ENCODE assay signal across 27 cellular contexts in genomic region chr17:43146649-43147048, GRCh38.
"Had no signal": no experiment of that assay in that cellular context is flagged by ENCODE, and none has a peak within 500 bp of the region (broad histone marks: within the 10 kb centered on the region; RNA-seq: fewer than 3 reads in every experiment).

No MANE protein-coding gene starts in this region.

- H3K27ac ChIP-seq: ascending aorta, body of pancreas, SJCRH30, VCaP had no signal

- ATAC-seq: activated CD4-positive, alpha-beta T cell treated with anti-CD3 and anti-CD28 coated beads for 36 hours; activated naive CD4-positive, alpha-beta T cell treated with anti-CD3 and anti-CD28 coated beads, Interleukin-2, amount 50 U/mL, for 72 hours; activated naive CD8-positive, alpha-beta T cell treated with anti-CD3 and anti-CD28 coated beads, Interleukin-2, amount 50 U/mL, for 24 hours; activated T-cell treated with anti-CD3 and anti-CD28 coated beads, Interleukin-2, amount 50 U/mL, for 4 hours; body of pancreas; Panc1; Right ventricle myocardium inferior had no signal

- H3K36me3 ChIP-seq: SJCRH30 had no signal

- H3K4me1 ChIP-seq: ascending aorta, body of pancreas, SJCRH30 had no signal

- H3K9me3 ChIP-seq: ascending aorta, body of pancreas, SJCRH30, SK-N-SH had no signal

- H3K4me3 Mint-ChIP-seq: activated CD4-positive, alpha-beta memory T cell treated with anti-CD3 and anti-CD28 coated beads, Interleukin-2, amount 10 ng/mL, durations not matched to agents 7 days and 5 days; activated CD4-positive, alpha-beta T cell treated with anti-CD3 and anti-CD28 coated beads for 36 hours; activated naive CD8-positive, alpha-beta T cell treated with anti-CD3 and anti-CD28 coated beads, Interleukin-2, amount 50 U/mL, for 24 hours; activated T-cell treated with anti-CD3 and anti-CD28 coated beads, Interleukin-2, amount 50 U/mL, for 4 hours had no signal

- H3K9ac ChIP-seq: SK-N-SH had no signal

- H3K4me3 ChIP-seq: ascending aorta, body of pancreas, SJCRH30 had no signal

- H3K9me3 Mint-ChIP-seq: activated CD4-positive, alpha-beta memory T cell treated with anti-CD3 and anti-CD28 coated beads, Interleukin-2, amount 10 ng/mL, durations not matched to agents 7 days and 5 days; activated naive CD4-positive, alpha-beta T cell treated with anti-CD3 and anti-CD28 coated beads, Interleukin-2, amount 50 U/mL, for 72 hours; activated naive CD8-positive, alpha-beta T cell treated with anti-CD3 and anti-CD28 coated beads, Interleukin-2, amount 50 U/mL, for 24 hours; activated T-cell treated with anti-CD3 and anti-CD28 coated beads, Interleukin-2, amount 50 U/mL, for 4 hours had no signal

- H3K27ac Mint-ChIP-seq: activated CD4-positive, alpha-beta memory T cell treated with anti-CD3 and anti-CD28 coated beads, Interleukin-2, amount 10 ng/mL, durations not matched to agents 7 days and 5 days; activated CD4-positive, alpha-beta T cell treated with anti-CD3 and anti-CD28 coated beads for 36 hours; activated naive CD4-positive, alpha-beta T cell treated with anti-CD3 and anti-CD28 coated beads, Interleukin-2, amount 50 U/mL, for 72 hours; activated naive CD8-positive, alpha-beta T cell treated with anti-CD3 and anti-CD28 coated beads, Interleukin-2, amount 50 U/mL, for 24 hours had no signal

- DNase-seq: activated CD4-positive, alpha-beta memory T cell treated with anti-CD3 and anti-CD28 coated beads, Interleukin-2, amount 10 ng/mL, durations not matched to agents 7 days and 5 days; activated CD4-positive, alpha-beta T cell treated with anti-CD3 and anti-CD28 coated beads for 36 hours; activated CD4-positive, alpha-beta T cell treated with anti-CD3 and anti-CD28 coated beads, Interleukin-2, amount 50 U/mL, for 1 hour; activated effector memory CD4-positive, alpha-beta T cell treated with anti-CD3 and anti-CD28 coated beads, Interleukin-2, amount 50 U/mL, for 16 hours; activated naive CD4-positive, alpha-beta T cell treated with Interleukin-2 at 50 U/mL for 16 hours; activated naive CD8-positive, alpha-beta T cell treated with anti-CD3 and anti-CD28 coated beads, Interleukin-2, amount 50 U/mL, for 24 hours; activated T-cell treated with anti-CD3 and anti-CD28 coated beads, Interleukin-2, amount 50 U/mL, for 4 hours; amniotic stem cell; body of pancreas; central memory CD4-positive, alpha-beta T cell; NCI-H1092; NCI-H1417; NCI-H1930; NCI-H2171 treated with DMSO at 0.1 percent for 48 hours; NCI-H226; NCI-H526 treated with DMSO at 0.1 percent for 48 hours; NCI-H82; OCI-M1; RPMI8226; SJCRH30; SK-N-SH; T-helper 1 cell had no signal

- H3K27me3 Mint-ChIP-seq: activated CD4-positive, alpha-beta memory T cell treated with anti-CD3 and anti-CD28 coated beads, Interleukin-2, amount 10 ng/mL, durations not matched to agents 7 days and 5 days; activated CD4-positive, alpha-beta T cell treated with anti-CD3 and anti-CD28 coated beads for 36 hours; activated naive CD8-positive, alpha-beta T cell treated with anti-CD3 and anti-CD28 coated beads, Interleukin-2, amount 50 U/mL, for 24 hours had no signal

- H3K4me1 Mint-ChIP-seq: activated CD4-positive, alpha-beta memory T cell treated with anti-CD3 and anti-CD28 coated beads, Interleukin-2, amount 10 ng/mL, durations not matched to agents 7 days and 5 days; activated CD4-positive, alpha-beta T cell treated with anti-CD3 and anti-CD28 coated beads for 36 hours; activated naive CD8-positive, alpha-beta T cell treated with anti-CD3 and anti-CD28 coated beads, Interleukin-2, amount 50 U/mL, for 24 hours had no signal

- H3K36me3 Mint-ChIP-seq: activated naive CD4-positive, alpha-beta T cell treated with anti-CD3 and anti-CD28 coated beads, Interleukin-2, amount 50 U/mL, for 72 hours had no signal

- H3K27me3 ChIP-seq: ascending aorta, body of pancreas, SJCRH30 had no signal

- H3K4me2 ChIP-seq: SK-N-SH had no signal
